In genomic region chr11:9528573-9529332, GRCh38 we compare ENCODE assay signal across 2 cellular contexts.
TF ChIP-seq lines count a peak whose summit lies in the region.

No MANE protein-coding gene starts in this region.

TF ChIP-seq in SK-N-SH, 30 proteins besides CTCF, POLR2A, EP300 and RAD21 (continued from another document):
- TF ChIP-seq YY1 (IDR thresholded peaks at IDR 0.05; ENCODE audit: low read depth) (no peak), RFX5 (IDR thresholded peaks at IDR 0.05; ENCODE audit: low read length) (no peak)

TF ChIP-seq in WTC11, 78 proteins besides CTCF, POLR2A, EP300 and RAD21 (continued from another document):
- no peak for TF ChIP-seq ZBTB43 (CRISPR knock-in tag; IDR thresholded peaks at IDR 0.05)
- no peak for TF ChIP-seq TEAD4 (CRISPR knock-in tag; IDR thresholded peaks at IDR 0.05)
- TF ChIP-seq GABPB1 (CRISPR knock-in tag; IDR thresholded peaks at IDR 0.05): no peak
- TF ChIP-seq E2F5 (CRISPR knock-in tag; IDR thresholded peaks at IDR 0.05): no peak
- no peak for TF ChIP-seq OVOL2 (CRISPR knock-in tag; IDR thresholded peaks at IDR 0.05; ENCODE audit: borderline replicate concordance)
- TF ChIP-seq RORB (CRISPR knock-in tag; IDR thresholded peaks at IDR 0.05): no peak
TF ChIP-seq in WTC11: peak in this region for 0.
